21 cellular contexts compared by ENCODE assay signal in genomic region chrX:143081231-143081630, GRCh38. TPM values are rescaled to one million over a fixed set of nuclear protein-coding genes. Genes with fewer than 3 reads are reported as not detected.
DNase-seq lines count a peak whose midpoint lies in the region; ATAC-seq lines count a peak whose summit lies in the region.
"Had no signal": no experiment of that assay in that cellular context is flagged by ENCODE, and none has a peak within 500 bp of the region (broad histone marks: within the 10 kb centered on the region; RNA-seq: fewer than 3 reads in every experiment).

No MANE protein-coding gene starts in this region.

- CTCF ChIA-PET in activated naive CD4-positive, alpha-beta T cell treated with anti-CD3 and anti-CD28 coated beads for 36 hours (lab: Charles Lee) = no interaction called here

- H3K27ac Mint-ChIP-seq in activated naive CD4-positive, alpha-beta T cell treated with anti-CD3 and anti-CD28 coated beads for 36 hours = no peak overlapping the region
- H3K27ac Mint-ChIP-seq: H9 had no signal

- peaks cover 9% of the 10 kb centered on the region for H3K9me3 Mint-ChIP-seq in activated naive CD4-positive, alpha-beta T cell treated with anti-CD3 and anti-CD28 coated beads for 36 hours

- intact Hi-C loops in activated naive CD4-positive, alpha-beta T cell treated with anti-CD3 and anti-CD28 coated beads for 36 hours (cut with micrococcal nuclease) = no loop called here

- no peaks in the 10 kb centered on the region for H3K4me1 Mint-ChIP-seq in activated naive CD4-positive, alpha-beta T cell treated with anti-CD3 and anti-CD28 coated beads for 36 hours (ENCODE audit: low read depth)

- peak; percentile 81 for ATAC-seq in GM18511 (IDR thresholded peaks at IDR 0.05; ENCODE audit: unreplicated experiment)
- peak; percentile 47 for ATAC-seq in GM21515 (IDR thresholded peaks at IDR 0.05; ENCODE audit: unreplicated experiment)
- peak; percentile 85 for ATAC-seq in HG03432 (IDR thresholded peaks at IDR 0.05; ENCODE audit: unreplicated experiment)
- ATAC-seq: PC-3 had no signal

- H3K4me3 Mint-ChIP-seq in activated naive CD4-positive, alpha-beta T cell treated with anti-CD3 and anti-CD28 coated beads for 36 hours = no peak overlapping the region
- H3K4me3 Mint-ChIP-seq: H9 had no signal

- DNase-seq in SK-N-DZ (ENCODE audit: low spot score) = no peak
- no peak for DNase-seq in stimulated activated naive CD4-positive, alpha-beta T cell (lab: John Stamatoyannopoulos, UW)
- DNase-seq in SHP77 treated with DMSO at 0.1 percent for 48 hours (lab: John Stamatoyannopoulos, UW) = no peak
- DNase-seq in activated naive CD4-positive, alpha-beta T cell treated with anti-CD3 and anti-CD28 coated beads for 36 hours = no peak
- DNase-seq: Caco-2, DMS153, EL, H9, KBM-7, NCI-H1048, NCI-H1436 treated with DMSO at 0.1 percent for 48 hours, NCI-H2029 treated with DMSO at 0.1 percent for 48 hours, NCI-H2171 treated with DMSO at 0.1 percent for 48 hours, NCI-H774, PC-3, SJCRH30 had no signal

- no peaks in the 10 kb centered on the region for H3K36me3 Mint-ChIP-seq in activated naive CD4-positive, alpha-beta T cell treated with anti-CD3 and anti-CD28 coated beads for 36 hours (ENCODE audit: low read depth)

- no peaks in the 10 kb centered on the region for H3K27me3 Mint-ChIP-seq in activated naive CD4-positive, alpha-beta T cell treated with anti-CD3 and anti-CD28 coated beads for 36 hours (ENCODE audit: low read depth)

RNA-seq across cellular contexts. Expression of gene SPANXN4, which starts 55.5 kb away (rescaled TPM):
- polyA plus RNA-seq in SK-N-DZ (2014; cell fraction: cytosol; rRNA removed) = not detected in 2 replicates
- polyA plus RNA-seq in SK-N-DZ (2014; cell fraction: nucleus; rRNA removed) = not detected in 2 replicates
- not detected for total RNA-seq in activated naive CD4-positive, alpha-beta T cell treated with anti-CD3 and anti-CD28 coated beads for 36 hours
- total RNA-seq: Caco-2; H9; M059J; PC-3; SJCRH30; T-helper 2 cell treated with Interferon-gamma antibody and Interleukin-4, amounts not matched to agents 100 ng/mL and 5 ng/mL, for 36 hours had no signal
